In genomic region chr6:28258877-28259777, GRCh38 we compare ENCODE assay signal across 9 cellular contexts. TPM values are rescaled to one million over a fixed set of nuclear protein-coding genes. Genes with fewer than 3 reads are reported as not detected.
DNase-seq lines count a peak whose midpoint lies in the region; ATAC-seq and TF ChIP-seq lines count a peak whose summit lies in the region.
"Had no signal": no experiment of that assay in that cellular context is flagged by ENCODE, and none has a peak within 500 bp of the region (broad histone marks: within the 10 kb centered on the region; RNA-seq: fewer than 3 reads in every experiment).

NKAPL (plus strand) TSS chr6:28259297; CDS start chr6:28259372, 75 bp downstream.

- no peak within 1 kb of the TSS for H3K4me3 Mint-ChIP-seq in activated CD4-positive, alpha-beta memory T cell treated with anti-CD3 and anti-CD28 coated beads, Interleukin-2, amount 10 ng/mL, durations not matched to agents 7 days and 5 days

- peaks cover 7% of the 10 kb centered on the region for H3K4me1 Mint-ChIP-seq in activated CD4-positive, alpha-beta memory T cell treated with anti-CD3 and anti-CD28 coated beads, Interleukin-2, amount 10 ng/mL, durations not matched to agents 7 days and 5 days

- H3K4me3 ChIP-seq in AG10803 (ENCODE audit: low read length), result peak within 1 kb of the TSS; percentile 50
- no peak within 1 kb of the TSS for H3K4me3 ChIP-seq in mucosa of descending colon

- DNase-seq in AG10803 (ENCODE audit: low read depth) (peak; percentile 66), mucosa of descending colon (peak; percentile 57 to 73 (median 60)), DMS114 treated with DMSO at 0.1 percent for 48 hours (lab: John Stamatoyannopoulos, UW; ENCODE audit: unreplicated experiment) (no peak), GM10266 (ENCODE audit: extremely low spot score) (no peak)
- DNase-seq in activated CD4-positive, alpha-beta memory T cell treated with anti-CD3 and anti-CD28 coated beads, Interleukin-2, amount 10 ng/mL, durations not matched to agents 7 days and 5 days, result peak; percentile 38
- DNase-seq in effector CD8-positive, alpha-beta T cell (lab: John Stamatoyannopoulos, UW), result peak; percentile 9
- DNase-seq in stimulated activated CD8-positive, alpha-beta memory T cell treated with anti-CD3 and anti-CD28 coated beads, Interleukin-7, amount 100 ng/mL, for 1 hour (ENCODE audit: low read depth in 2 of 2), result peak; percentile 21 to 39
- DNase-seq: DND-41 had no signal

- TF ChIP-seq CTCF in AG10803 (conservative IDR thresholded peaks at IDR 0.05; ENCODE audit: low read length), result no peak
- TF ChIP-seq CTCF in mucosa of descending colon (IDR thresholded peaks at IDR 0.05), result no peak
- no peak for TF ChIP-seq CTCF in GM10266 (IDR thresholded peaks at IDR 0.05; ENCODE audit: control insufficient read depth, insufficient read depth, low read depth, missing control alignments)

- CTCF ChIA-PET in activated CD4-positive, alpha-beta memory T cell treated with anti-CD3 and anti-CD28 coated beads, Interleukin-2, amount 10 ng/mL, durations not matched to agents 7 days and 5 days (lab: Charles Lee), result no interaction called here

- H3K9me3 Mint-ChIP-seq in activated CD4-positive, alpha-beta memory T cell treated with anti-CD3 and anti-CD28 coated beads, Interleukin-2, amount 10 ng/mL, durations not matched to agents 7 days and 5 days, result peaks cover 7% of the 10 kb centered on the region

- ATAC-seq in mucosa of descending colon (peak; percentile 47), GM18907 (IDR thresholded peaks at IDR 0.05; ENCODE audit: unreplicated experiment) (no peak)

- POLR2A ChIA-PET in activated CD4-positive, alpha-beta memory T cell treated with anti-CD3 and anti-CD28 coated beads, Interleukin-2, amount 10 ng/mL, durations not matched to agents 7 days and 5 days (lab: Charles Lee), result no interaction called here

- H3K4me1 ChIP-seq in mucosa of descending colon (ENCODE audit: low read depth), result no peaks in the 10 kb centered on the region

- no peaks in the 10 kb centered on the region for H3K36me3 ChIP-seq in mucosa of descending colon (ENCODE audit: low read depth)

- intact Hi-C loops in mucosa of descending colon (cut with DNase I, micrococcal nuclease), result no loop called here

- no peaks in the 10 kb centered on the region for H3K9me3 ChIP-seq in mucosa of descending colon

- peaks cover 7% of the 10 kb centered on the region for H3K36me3 Mint-ChIP-seq in activated CD4-positive, alpha-beta memory T cell treated with anti-CD3 and anti-CD28 coated beads, Interleukin-2, amount 10 ng/mL, durations not matched to agents 7 days and 5 days (ENCODE audit: low read depth)

- peaks cover 23% of the 10 kb centered on the region for H3K27me3 Mint-ChIP-seq in activated CD4-positive, alpha-beta memory T cell treated with anti-CD3 and anti-CD28 coated beads, Interleukin-2, amount 10 ng/mL, durations not matched to agents 7 days and 5 days

- H3K27ac Mint-ChIP-seq in activated CD4-positive, alpha-beta memory T cell treated with anti-CD3 and anti-CD28 coated beads, Interleukin-2, amount 10 ng/mL, durations not matched to agents 7 days and 5 days, result no peak within 1 kb of the TSS

RNA-seq across cellular contexts. Expression of gene NKAPL, which starts in this region (rescaled TPM):
- total RNA-seq in activated CD4-positive, alpha-beta memory T cell treated with anti-CD3 and anti-CD28 coated beads, Interleukin-2, amount 10 ng/mL, durations not matched to agents 7 days and 5 days, result not detected
- 1 to 10 TPM in 1 of 3 donors, under 1 TPM in 1, not detected in 1; 0.24 to 2.8 TPM for total RNA-seq in mucosa of descending colon

Comparison
In these comparisons a context has a peak if more than half of its experiments do, and no peak if none do; other contexts are left out.
1. Peak in DNase-seq in activated CD4-positive, alpha-beta memory T cell treated with anti-CD3 and anti-CD28 coated beads, Interleukin-2, amount 10 ng/mL, durations not matched to agents 7 days and 5 days; RNA of the gene not detected or under 1 TPM.
2. DNase-seq: peak in AG10803 (single experiment), effector CD8-positive, alpha-beta T cell (single experiment), mucosa of descending colon (3 of 3) and stimulated activated CD8-positive, alpha-beta memory T cell treated with anti-CD3 and anti-CD28 coated beads, Interleukin-7, amount 100 ng/mL, for 1 hour (2 of 2); none in DMS114 treated with DMSO at 0.1 percent for 48 hours (single experiment) and GM10266 (single experiment).